10 cellular contexts compared by ENCODE assay signal in genomic region chr11:108591893-108592292, GRCh38. TPM values are rescaled to one million over a fixed set of nuclear protein-coding genes. Genes with fewer than 3 reads are reported as not detected.
DNase-seq lines count a peak whose midpoint lies in the region; ATAC-seq and TF ChIP-seq lines count a peak whose summit lies in the region.
"Had no signal": no experiment of that assay in that cellular context is flagged by ENCODE, and none has a peak within 500 bp of the region (broad histone marks: within the 10 kb centered on the region; RNA-seq: fewer than 3 reads in every experiment).

No MANE protein-coding gene starts in this region.

- ATAC-seq in activated naive CD8-positive, alpha-beta T cell treated with anti-CD3 and anti-CD28 coated beads, Interleukin-2, amount 50 U/mL, for 24 hours = no peak
- no peak for ATAC-seq in left lung
- no peak for ATAC-seq in upper lobe of right lung

- H3K4me3 Mint-ChIP-seq in MCF 10A (ENCODE audit: unreplicated experiment) = peak overlapping the region; percentile 99
- peak overlapping the region; percentile 96 for H3K4me3 Mint-ChIP-seq in activated naive CD8-positive, alpha-beta T cell treated with anti-CD3 and anti-CD28 coated beads, Interleukin-2, amount 50 U/mL, for 24 hours

- TF ChIP-seq POLR2A in breast epithelium (IDR thresholded peaks at IDR 0.05) = no peak

- H3K4me3 ChIP-seq in breast epithelium = no peak overlapping the region
- peak overlapping the region; percentile 54 to 61 for H3K4me3 ChIP-seq in left lung
- H3K4me3 ChIP-seq in upper lobe of right lung = peak overlapping the region; percentile 80
- H3K4me3 ChIP-seq: SJSA1 had no signal

- H3K27ac ChIP-seq in breast epithelium = no peak overlapping the region
- H3K27ac ChIP-seq in left lung = no peak overlapping the region
- no peak overlapping the region for H3K27ac ChIP-seq in upper lobe of right lung
- H3K27ac ChIP-seq: SJSA1 had no signal

- TF ChIP-seq CTCF in MCF 10A (IDR thresholded peaks at IDR 0.05; ENCODE audit: unreplicated experiment) (no peak), breast epithelium (IDR thresholded peaks at IDR 0.05) (no peak), left lung (IDR thresholded peaks at IDR 0.05) (no peak), upper lobe of right lung (IDR thresholded peaks at IDR 0.05) (no peak)

- no peaks in the 10 kb centered on the region for H3K27me3 ChIP-seq in breast epithelium
- peaks cover 0 to 23% of the 10 kb centered on the region in 2 donors for H3K27me3 ChIP-seq in left lung
- peaks cover 15% of the 10 kb centered on the region for H3K27me3 ChIP-seq in upper lobe of right lung
- H3K27me3 ChIP-seq: SJSA1 had no signal

- H3K27me3 Mint-ChIP-seq in MCF 10A (ENCODE audit: insufficient read depth, unreplicated experiment) = no peaks in the 10 kb centered on the region
- peaks cover 28% of the 10 kb centered on the region for H3K27me3 Mint-ChIP-seq in activated naive CD8-positive, alpha-beta T cell treated with anti-CD3 and anti-CD28 coated beads, Interleukin-2, amount 50 U/mL, for 24 hours

- H3K36me3 ChIP-seq in breast epithelium = no peaks in the 10 kb centered on the region
- no peaks in the 10 kb centered on the region for H3K36me3 ChIP-seq in left lung
- H3K36me3 ChIP-seq in upper lobe of right lung = no peaks in the 10 kb centered on the region
- H3K36me3 ChIP-seq: SJSA1 had no signal

- BruUV-seq in MCF 10A (replicated peaks; lab: Mats Ljungman, UMichigan) = no TSS peak

- H3K36me3 Mint-ChIP-seq in MCF 10A (ENCODE audit: insufficient read depth, unreplicated experiment) = no peaks in the 10 kb centered on the region
- no peaks in the 10 kb centered on the region for H3K36me3 Mint-ChIP-seq in activated naive CD8-positive, alpha-beta T cell treated with anti-CD3 and anti-CD28 coated beads, Interleukin-2, amount 50 U/mL, for 24 hours (ENCODE audit: low read depth)

- no peak overlapping the region for H3K27ac Mint-ChIP-seq in MCF 10A (ENCODE audit: low read depth, unreplicated experiment)
- no peak overlapping the region for H3K27ac Mint-ChIP-seq in activated naive CD8-positive, alpha-beta T cell treated with anti-CD3 and anti-CD28 coated beads, Interleukin-2, amount 50 U/mL, for 24 hours

- peaks cover 20% of the 10 kb centered on the region for H3K4me1 Mint-ChIP-seq in MCF 10A (ENCODE audit: insufficient read depth, unreplicated experiment)
- H3K4me1 Mint-ChIP-seq in activated naive CD8-positive, alpha-beta T cell treated with anti-CD3 and anti-CD28 coated beads, Interleukin-2, amount 50 U/mL, for 24 hours = peaks cover 16% of the 10 kb centered on the region

- DNase-seq in MCF 10A (ENCODE audit: unreplicated experiment) (peak; percentile 21), breast epithelium (ENCODE audit: low spot score in 2 of 2) (no peak), left lung (no peak), upper lobe of right lung (no peak), superior temporal gyrus (ENCODE audit: extremely low spot score) (no peak), SK-N-DZ (ENCODE audit: low spot score) (no peak)
- no peak for DNase-seq in activated naive CD8-positive, alpha-beta T cell treated with anti-CD3 and anti-CD28 coated beads, Interleukin-2, amount 50 U/mL, for 24 hours
- no peak for DNase-seq in stimulated activated naive CD4-positive, alpha-beta T cell (lab: John Stamatoyannopoulos, UW)
- DNase-seq: activated CD4-positive, alpha-beta T cell treated with anti-CD3 and anti-CD28 coated beads for 1 hour had no signal

- CTCF ChIA-PET in MCF 10A (lab: Yijun Ruan, JAX) = no interaction called here

- intact Hi-C loops in MCF 10A (cut with micrococcal nuclease) = no loop called here
- intact Hi-C loops in breast epithelium (cut with DNase I; ENCODE audit: low total_unique reads) = no loop called here
- intact Hi-C loops in left lung (cut with DNase I) = no loop called here
- intact Hi-C loops in upper lobe of right lung (cut with DNase I) = no loop called here

- POLR2A ChIA-PET in MCF 10A (lab: Yijun Ruan, JAX) = interaction anchor here (1.6 to 2.3 kb wide), 2 partner anchors 20 to 86 kb away, joined by 3 to 16 read pairs; no protein-coding TSS in a partner anchor

- H3K9me3 Mint-ChIP-seq in MCF 10A (ENCODE audit: unreplicated experiment) = no peaks in the 10 kb centered on the region
- H3K9me3 Mint-ChIP-seq in activated naive CD8-positive, alpha-beta T cell treated with anti-CD3 and anti-CD28 coated beads, Interleukin-2, amount 50 U/mL, for 24 hours = no peaks in the 10 kb centered on the region

- H3K9me3 ChIP-seq in breast epithelium (no peaks in the 10 kb centered on the region), left lung (no peaks in the 10 kb centered on the region), upper lobe of right lung (no peaks in the 10 kb centered on the region)
- H3K9me3 ChIP-seq: SJSA1 had no signal

- no peaks in the 10 kb centered on the region for H3K4me1 ChIP-seq in breast epithelium
- H3K4me1 ChIP-seq in left lung = peaks cover 0 to 13% of the 10 kb centered on the region in 2 donors
- peaks cover 10% of the 10 kb centered on the region for H3K4me1 ChIP-seq in upper lobe of right lung
- H3K4me1 ChIP-seq: SJSA1 had no signal

RNA-seq across cellular contexts. Expression of gene EXPH5, which starts 1.7 kb away (rescaled TPM):
- total RNA-seq in MCF 10A (2022) (9.2 and 17.9 TPM in 2 replicates), breast epithelium (10 to 100 TPM in 1 of 3 donors, 1 to 10 TPM in 2; 3.2 to 16.8 (median 8.8) TPM), left lung (10 to 100 TPM; 27.7 to 31.7 TPM), upper lobe of right lung (30.8 TPM)
- polyA plus RNA-seq in SK-N-DZ (2014; cell fraction: cytosol; rRNA removed) = 0.10 and 0.29 TPM in 2 replicates
- polyA plus RNA-seq in SK-N-DZ (2014; cell fraction: nucleus; rRNA removed) = 0.04 and 0.13 TPM in 2 replicates

Comparison
In these comparisons a context has a peak if more than half of its experiments do, and no peak if none do; other contexts are left out.
1. H3K4me3 ChIP-seq: peak in left lung (2 of 2) and upper lobe of right lung (single experiment); none in breast epithelium (0 of 3).